Comparison of ENCODE assay signal across 22 cellular contexts in the genomic region with DNA sequence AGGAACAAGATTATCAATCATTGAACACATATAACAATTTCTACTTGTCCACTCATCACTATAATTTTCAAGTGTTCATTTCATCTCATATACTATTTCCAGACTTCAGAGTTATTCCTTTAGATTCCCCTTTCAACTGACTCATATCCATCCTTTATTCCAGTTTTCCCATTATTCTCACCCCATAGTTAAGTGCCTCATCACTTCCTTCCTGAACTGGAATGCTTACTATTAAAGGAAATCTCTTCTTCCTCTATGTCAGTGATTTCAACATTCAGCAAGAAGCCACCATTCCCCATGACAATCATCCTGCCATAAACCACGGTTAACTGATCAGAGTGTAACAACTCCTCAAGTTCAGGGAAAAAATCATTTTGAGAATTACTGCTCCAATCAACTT.
"Had no signal": no experiment of that assay in that cellular context is flagged by ENCODE, and none has a peak within 500 bp of the region (broad histone marks: within the 10 kb centered on the region; RNA-seq: fewer than 3 reads in every experiment).

No MANE protein-coding gene starts in this region.

- H3K4me1 ChIP-seq: spleen, upper lobe of right lung had no signal

- H3K9me3 Mint-ChIP-seq: activated naive CD8-positive, alpha-beta T cell treated with anti-CD3 and anti-CD28 coated beads for 36 hours; activated T-cell treated with anti-CD3 and anti-CD28 coated beads, Interleukin-2, amount 50 U/mL, for 24 hours; memory B cell; neural crest cell; WTC11 had no signal

- H3K27me3 Mint-ChIP-seq: memory B cell had no signal

- H3K4me3 Mint-ChIP-seq: activated naive CD8-positive, alpha-beta T cell treated with anti-CD3 and anti-CD28 coated beads for 36 hours; activated T-cell treated with anti-CD3 and anti-CD28 coated beads, Interleukin-2, amount 50 U/mL, for 24 hours; memory B cell; neural crest cell; WTC11 had no signal

- DNase-seq: activated CD4-positive, alpha-beta T cell treated with anti-CD3 and anti-CD28 coated beads, Interleukin-2, amount 50 U/mL, for 4 hours; activated CD8-positive, alpha-beta memory T cell treated with anti-CD3 and anti-CD28 coated beads for 24 hours; activated CD8-positive, alpha-beta memory T cell treated with anti-CD3 and anti-CD28 coated beads, Interleukin-2, amount 50 U/mL, for 4 hours; activated naive CD4-positive, alpha-beta T cell treated with Interleukin-2 at 50 U/mL for 16 hours; activated naive CD8-positive, alpha-beta T cell treated with anti-CD3 and anti-CD28 coated beads for 36 hours; activated T-cell treated with anti-CD3 and anti-CD28 coated beads, Interleukin-2, amount 50 U/mL, for 24 hours; effector CD8-positive, alpha-beta T cell; heart left ventricle; islet precursor cell; left cardiac atrium; mucosa of descending colon; occipital lobe; posterior cingulate gyrus; sigmoid colon; spleen; stimulated activated CD4-positive, alpha-beta T cell treated with anti-CD3 and anti-CD28 coated beads, Interleukin-4, amount 100 ng/mL, for 4 hours; stimulated activated naive CD8-positive, alpha-beta T cell treated with anti-CD3 and anti-CD28 coated beads, Interleukin-15, Interleukin-2, amounts not matched to agents 100 U/mL and 50 U/mL, for 24 hours; T-helper 9 cell; upper lobe of right lung had no signal

- H3K27me3 ChIP-seq: heart left ventricle, sigmoid colon, upper lobe of right lung had no signal

- H3K36me3 Mint-ChIP-seq: activated naive CD8-positive, alpha-beta T cell treated with anti-CD3 and anti-CD28 coated beads for 36 hours; memory B cell; WTC11 had no signal

- H3K27ac ChIP-seq: heart left ventricle, sigmoid colon, spleen, upper lobe of right lung had no signal

- H3K4me1 Mint-ChIP-seq: activated naive CD8-positive, alpha-beta T cell treated with anti-CD3 and anti-CD28 coated beads for 36 hours; memory B cell; WTC11 had no signal

- H3K36me3 ChIP-seq: heart left ventricle, sigmoid colon, spleen, upper lobe of right lung had no signal

- H3K27ac Mint-ChIP-seq: activated naive CD8-positive, alpha-beta T cell treated with anti-CD3 and anti-CD28 coated beads for 36 hours; activated T-cell treated with anti-CD3 and anti-CD28 coated beads, Interleukin-2, amount 50 U/mL, for 24 hours; memory B cell; WTC11 had no signal

- H3K9me3 ChIP-seq: heart left ventricle, mucosa of descending colon, sigmoid colon, spleen, upper lobe of right lung had no signal

- H3K4me3 ChIP-seq: heart left ventricle, mucosa of descending colon, sigmoid colon, spleen, upper lobe of right lung had no signal
